9 cellular contexts compared by ENCODE assay signal in the genomic region with DNA sequence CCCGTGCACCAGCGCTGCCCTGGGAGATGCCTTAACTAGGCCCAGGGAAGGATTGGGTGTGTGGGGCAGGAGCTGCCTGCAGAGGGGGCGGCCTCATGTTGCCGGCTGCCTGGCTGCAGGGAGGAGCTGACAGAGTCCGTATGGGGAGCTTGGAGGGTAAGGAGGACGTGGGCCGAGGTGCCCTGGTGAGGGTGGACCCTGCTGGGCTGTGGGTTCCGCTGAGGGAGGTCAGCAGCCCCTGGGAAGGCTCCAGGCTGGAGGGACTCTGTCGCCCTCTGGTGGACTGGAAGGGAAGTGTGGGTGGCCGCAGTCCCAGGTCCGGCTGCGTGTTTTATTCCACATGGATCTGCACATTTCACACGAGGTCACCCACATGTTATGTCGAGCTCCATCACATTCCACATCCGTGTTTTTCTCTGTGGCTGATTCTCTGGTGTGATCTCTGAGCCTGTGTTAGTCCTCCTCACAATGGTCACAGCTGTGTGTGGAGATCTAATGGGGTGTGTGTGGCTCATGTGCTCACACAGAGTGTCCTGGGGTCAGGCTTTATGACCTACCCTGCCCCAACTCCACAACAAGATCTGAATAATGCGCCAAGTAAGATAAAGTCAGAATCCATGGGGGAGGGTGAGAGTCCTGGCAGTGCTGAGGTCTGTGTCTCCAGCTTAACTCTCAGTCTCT. TPM values are rescaled to one million over a fixed set of nuclear protein-coding genes. Genes with fewer than 3 reads are reported as not detected.
DNase-seq lines count a peak whose midpoint lies in the region; ATAC-seq and TF ChIP-seq lines count a peak whose summit lies in the region.
"Had no signal": no experiment of that assay in that cellular context is flagged by ENCODE, and none has a peak within 500 bp of the region (broad histone marks: within the 10 kb centered on the region; RNA-seq: fewer than 3 reads in every experiment).

No MANE protein-coding gene starts in this region.

- H3K56ac ChIP-seq in IMR-90 (ENCODE audit: extremely low read depth, insufficient read depth, low read length): no peak overlapping the region

- H3K4me3 ChIP-seq in DOHH2 (ENCODE audit: low read length) (no peak overlapping the region), IMR-90 (ENCODE audit: insufficient read depth, low read depth, low read length) (no peak overlapping the region), neutrophil (ENCODE audit: low read depth in 1 of 2, low read length in 1 of 2) (peak overlapping the region in 1 of 2 experiments; percentile 25)

- no peak overlapping the region for H4K91ac ChIP-seq in IMR-90 (ENCODE audit: insufficient read depth, low read depth, low read length)

- CTCF ChIA-PET in IMR-90 (lab: Yijun Ruan, JAX): interaction anchor here (0.8 to 1.3 kb wide), 3 partner anchors 10 to 145 kb away, joined by 3 to 4 read pairs (median 3); no protein-coding TSS in a partner anchor

- H2BK20ac ChIP-seq in IMR-90 (ENCODE audit: low read depth, low read length): no peak overlapping the region

- POLR2A ChIA-PET in IMR-90 (lab: Charles Lee; ENCODE audit: unreplicated experiment): no interaction called here

- no peak overlapping the region for H2BK15ac ChIP-seq in IMR-90 (ENCODE audit: low read depth, low read length)

- H3K27me3 ChIP-seq in DOHH2 (ENCODE audit: control insufficient read depth, low read length) (no peaks in the 10 kb centered on the region; the same call in 1 of the 2 replicates), IMR-90 (ENCODE audit: control insufficient read depth, insufficient read depth, low read length) (peaks cover 13% of the 10 kb centered on the region), neutrophil (peaks cover 38% of the 10 kb centered on the region)

- H2BK120ac ChIP-seq in IMR-90 (ENCODE audit: low read depth, low read length): no peak overlapping the region

- H3K4ac ChIP-seq in IMR-90 (ENCODE audit: low read depth, low read length): no peak overlapping the region

- TF ChIP-seq CTCF in DOHH2 (IDR thresholded peaks at IDR 0.05; ENCODE audit: low read depth, low read length, poor library complexity, severe bottlenecking) (peak; percentile 98), IMR-90 (conservative IDR thresholded peaks at IDR 0.05; ENCODE audit: low read depth, low read length) (peak; percentile 66), neutrophil (IDR thresholded peaks at IDR 0.05) (peak; percentile 92)

- H3K9me3 ChIP-seq in DOHH2 (ENCODE audit: control insufficient read depth, insufficient read depth, low read length) (no peaks in the 10 kb centered on the region), IMR-90 (ENCODE audit: control insufficient read depth, insufficient read depth, low read length) (no peaks in the 10 kb centered on the region), neutrophil (no peaks in the 10 kb centered on the region)

- no peak overlapping the region for H3K14ac ChIP-seq in IMR-90 (replicated peaks; ENCODE audit: low read depth, low read length)

- no peaks in the 10 kb centered on the region for H3K79me2 ChIP-seq in DOHH2 (ENCODE audit: control insufficient read depth, low read length)

- H4K8ac ChIP-seq in IMR-90 (ENCODE audit: low read depth in 2 of 2, low read length in 2 of 2): no peak overlapping the region

- BruUV-seq in IMR-90 (replicated peaks; lab: Mats Ljungman, UMichigan): no TSS peak

- dilution Hi-C loops in IMR-90 (cut with HindIII; ENCODE audit: low sequenced_read_pairs, unreplicated experiment): no loop called here

- H4K5ac ChIP-seq in IMR-90 (ENCODE audit: low read depth, low read length): no peak overlapping the region

- TF ChIP-seq POLR2A in IMR-90 (IDR thresholded peaks at IDR 0.05; ENCODE audit: low read depth, low read length): no peak

- H3K23ac ChIP-seq in IMR-90 (ENCODE audit: low read depth, low read length): no peak overlapping the region

- no peak overlapping the region for H3K4me2 ChIP-seq in DOHH2 (ENCODE audit: low read length)
- H3K4me2 ChIP-seq in IMR-90 (ENCODE audit: low read depth, low read length): no peak overlapping the region

- DNase-seq in IMR-90 (no peak), epidermal melanocyte (ENCODE audit: insufficient read length, low spot score) (no peak)
- DNase-seq in activated CD4-positive, alpha-beta T cell treated with anti-CD3 and anti-CD28 coated beads, Interleukin-2, amount 50 U/mL, for 24 hours (ENCODE audit: low read depth in 1 of 2, low spot score in 1 of 2): peak; percentile 9 to 11

- ATAC-seq in IMR-90 (ENCODE audit: low read depth): peak; percentile 85
- ATAC-seq in esophagus mucosa: peak; percentile 62
- no peak for ATAC-seq in GM21381 (IDR thresholded peaks at IDR 0.05; ENCODE audit: unreplicated experiment)
- no peak for ATAC-seq in GM18868 (IDR thresholded peaks at IDR 0.05; ENCODE audit: unreplicated experiment)

- no peaks in the 10 kb centered on the region for H3F3A ChIP-seq in DOHH2 (ENCODE audit: control insufficient read depth, insufficient read depth)

- H3K27ac ChIP-seq in DOHH2 (ENCODE audit: low read depth, low read length) (no peak overlapping the region), IMR-90 (ENCODE audit: insufficient read depth, low read length) (no peak overlapping the region), neutrophil (no peak overlapping the region)

- H2AK9ac ChIP-seq in IMR-90 (replicated peaks; ENCODE audit: low read depth, low read length, poor library complexity): peak overlapping the region; percentile 51

- in situ Hi-C loops in IMR-90 (cut with MboI; ENCODE audit: low sequenced_read_pairs): no loop called here

- no peaks in the 10 kb centered on the region for H4K20me1 ChIP-seq in DOHH2 (ENCODE audit: control insufficient read depth, insufficient read depth, low read depth, low read length)
- no peaks in the 10 kb centered on the region for H4K20me1 ChIP-seq in IMR-90 (ENCODE audit: insufficient read depth, low read length)

- TF ChIP-seq RAD21 in IMR-90 (IDR thresholded peaks at IDR 0.05; ENCODE audit: low read length): peak; percentile 43

- no peak overlapping the region for H2BK5ac ChIP-seq in IMR-90 (ENCODE audit: low read depth, low read length, poor library complexity, severe bottlenecking)

- intact Hi-C loops in IMR-90 (cut with micrococcal nuclease): no loop called here

- no peak overlapping the region for H2AK5ac ChIP-seq in IMR-90 (ENCODE audit: low read depth, low read length)

- H3K9ac ChIP-seq in IMR-90 (ENCODE audit: low read depth, low read length): no peak overlapping the region

- WGBS in IMR-90 (ENCODE audit: extremely low coverage in 2 of 2, insufficient read length in 1 of 2), 2 experiments: 40% methylated on average over 5 of the region's 16 CpGs; no CpG with 5 or more reads in 1 of the 2 experiments

- H3K79me1 ChIP-seq in IMR-90 (ENCODE audit: low read depth in 1 of 2, low read length in 2 of 2): no peaks in the 10 kb centered on the region

- H3K18ac ChIP-seq in IMR-90 (ENCODE audit: low read depth, low read length): no peak overlapping the region

- 0 out of 2 replicates have a peak, but pooled peaks cover 1% of the 10 kb centered on the region for H3K9me1 ChIP-seq in IMR-90 (ENCODE audit: insufficient read depth, low read length)

- H3K4me1 ChIP-seq in DOHH2 (ENCODE audit: control insufficient read depth, low read length) (no peaks in the 10 kb centered on the region), IMR-90 (ENCODE audit: control insufficient read depth, insufficient read depth, low read length) (no peaks in the 10 kb centered on the region), neutrophil (ENCODE audit: control insufficient read depth in 1 of 2, insufficient read depth in 1 of 2, low read depth in 1 of 2, low read length in 1 of 2) (peaks cover 53% of the 10 kb centered on the region in 2 experiments)

- no peaks in the 10 kb centered on the region for H3K9me2 ChIP-seq in DOHH2 (replicated peaks; ENCODE audit: control insufficient read depth, low read length)

- H3K36me3 ChIP-seq in DOHH2 (ENCODE audit: control insufficient read depth, low read length): no peaks in the 10 kb centered on the region
- H3K36me3 ChIP-seq in IMR-90 (ENCODE audit: control insufficient read depth, insufficient read depth, low read length): no peaks in the 10 kb centered on the region
- no peaks in the 10 kb centered on the region for H3K36me3 ChIP-seq in neutrophil

- no peak overlapping the region for H2AFZ ChIP-seq in IMR-90 (replicated peaks; ENCODE audit: low read length, poor library complexity)

TF ChIP-seq in IMR-90, 13 proteins besides CTCF, POLR2A, EP300 and RAD21:
- TF ChIP-seq, protein P1, sequence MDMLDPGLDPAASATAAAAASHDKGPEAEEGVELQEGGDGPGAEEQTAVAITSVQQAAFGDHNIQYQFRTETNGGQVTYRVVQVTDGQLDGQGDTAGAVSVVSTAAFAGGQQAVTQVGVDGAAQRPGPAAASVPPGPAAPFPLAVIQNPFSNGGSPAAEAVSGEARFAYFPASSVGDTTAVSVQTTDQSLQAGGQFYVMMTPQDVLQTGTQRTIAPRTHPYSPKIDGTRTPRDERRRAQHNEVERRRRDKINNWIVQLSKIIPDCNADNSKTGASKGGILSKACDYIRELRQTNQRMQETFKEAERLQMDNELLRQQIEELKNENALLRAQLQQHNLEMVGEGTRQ (IDR thresholded peaks at IDR 0.05; ENCODE audit: low read depth, low read length): no peak
- peak; percentile 38; the same call in 1 of the 2 replicates for TF ChIP-seq SMC3 (IDR thresholded peaks at IDR 0.05; ENCODE audit: low read depth, low read length)

RNA-seq across cellular contexts. Expression of a gene that starts 1.8 kb away (rescaled TPM):
- total RNA-seq in IMR-90 (2012; rRNA removed) (not detected in 2 replicates), esophagus mucosa (not detected)
- polyA plus RNA-seq in IMR-90 (2012; rRNA removed): not detected in 2 replicates
- not detected in 2 replicates for polyA plus RNA-seq in IMR-90 (2012; cell fraction: cytosol; rRNA removed)
- not detected in 2 replicates for polyA plus RNA-seq in IMR-90 (2012; cell fraction: nucleus; rRNA removed; ENCODE audit: low replicate concordance)
- total RNA-seq: T-helper 2 cell treated with Interferon-gamma antibody and Interleukin-4, amounts not matched to agents 100 ng/mL and 5 ng/mL, for 36 hours had no signal

Comparison
In these comparisons a context has a peak if more than half of its experiments do, and no peak if none do; other contexts are left out.
1. ATAC-seq: peak in IMR-90 (single experiment) and esophagus mucosa (single experiment); none in GM21381 (single experiment) and GM18868 (single experiment).
2. DNase-seq: peak in activated CD4-positive, alpha-beta T cell treated with anti-CD3 and anti-CD28 coated beads, Interleukin-2, amount 50 U/mL, for 24 hours (2 of 2); none in IMR-90 (single experiment) and epidermal melanocyte (single experiment).
3. Peak in every context shown above with its lines, with median percentiles within 50 percentile points of each other: CTCF ChIP-seq.